23 cellular contexts compared by ENCODE assay signal in genomic region chr3:129653019-129653418, GRCh38.
"Had no signal": no experiment of that assay in that cellular context is flagged by ENCODE, and none has a peak within 500 bp of the region (broad histone marks: within the 10 kb centered on the region; RNA-seq: fewer than 3 reads in every experiment).

No MANE protein-coding gene starts in this region.

- H3K27ac Mint-ChIP-seq: activated naive CD4-positive, alpha-beta T cell treated with anti-CD3 and anti-CD28 coated beads, Interleukin-2, amount 50 U/mL, for 72 hours; activated T-cell treated with anti-CD3 and anti-CD28 coated beads, Interleukin-2, amount 50 U/mL, for 72 hours; natural killer cell had no signal

- H3K4me2 ChIP-seq: hepatocyte had no signal

- DNase-seq: activated CD8-positive, alpha-beta memory T cell treated with anti-CD3 and anti-CD28 coated beads for 24 hours; activated CD8-positive, alpha-beta memory T cell treated with anti-CD3 and anti-CD28 coated beads, Interleukin-2, amount 50 U/mL, for 48 hours; activated gamma-delta T cell; activated T-cell treated with anti-CD3 and anti-CD28 coated beads, Interleukin-2, amount 50 U/mL, for 72 hours; adrenal gland; dermis blood vessel endothelial cell; effector memory CD4-positive, alpha-beta T cell; mesendoderm; natural killer cell; sigmoid colon; spleen; stimulated activated naive CD4-positive, alpha-beta T cell; substantia nigra; T-helper 1 cell; T1000; tibial artery had no signal

- H3K36me3 ChIP-seq: cardiac muscle cell had no signal

- H3K36me3 Mint-ChIP-seq: activated naive CD4-positive, alpha-beta T cell treated with anti-CD3 and anti-CD28 coated beads, Interleukin-2, amount 50 U/mL, for 72 hours; natural killer cell had no signal

- FAIRE-seq: endothelial cell of umbilical vein, urothelium cell line had no signal

- H3K4me3 ChIP-seq: adrenal gland, cardiac muscle cell, hepatocyte, sigmoid colon, spleen, tibial artery had no signal

- H3K27me3 ChIP-seq: adrenal gland, cardiac muscle cell, hepatocyte, sigmoid colon, spleen, tibial artery had no signal

- H3K9me3 ChIP-seq: adrenal gland, sigmoid colon, spleen, tibial artery had no signal

- H3K27ac ChIP-seq: adrenal gland, cardiac muscle cell, hepatocyte, parathyroid adenoma, sigmoid colon, spleen, tibial artery had no signal

- H3K9me3 Mint-ChIP-seq: activated naive CD4-positive, alpha-beta T cell treated with anti-CD3 and anti-CD28 coated beads, Interleukin-2, amount 50 U/mL, for 72 hours; activated T-cell treated with anti-CD3 and anti-CD28 coated beads, Interleukin-2, amount 50 U/mL, for 72 hours; natural killer cell had no signal

- H3K4me3 Mint-ChIP-seq: activated T-cell treated with anti-CD3 and anti-CD28 coated beads, Interleukin-2, amount 50 U/mL, for 72 hours; natural killer cell had no signal

- ATAC-seq: activated CD4-positive, CD25-positive, alpha-beta regulatory T cell treated with anti-CD3 and anti-CD28 coated beads, Interleukin-2, amount 50 U/mL, for 24 hours; activated naive CD4-positive, alpha-beta T cell treated with anti-CD3 and anti-CD28 coated beads, Interleukin-2, amount 50 U/mL, for 72 hours; activated T-cell treated with anti-CD3 and anti-CD28 coated beads, Interleukin-2, amount 50 U/mL, for 72 hours; natural killer cell had no signal

- H3K4me1 ChIP-seq: parathyroid adenoma had no signal

- H3K9ac ChIP-seq: parathyroid adenoma had no signal
